Comparison of ENCODE assay signal across 2 cellular contexts in the genomic region with DNA sequence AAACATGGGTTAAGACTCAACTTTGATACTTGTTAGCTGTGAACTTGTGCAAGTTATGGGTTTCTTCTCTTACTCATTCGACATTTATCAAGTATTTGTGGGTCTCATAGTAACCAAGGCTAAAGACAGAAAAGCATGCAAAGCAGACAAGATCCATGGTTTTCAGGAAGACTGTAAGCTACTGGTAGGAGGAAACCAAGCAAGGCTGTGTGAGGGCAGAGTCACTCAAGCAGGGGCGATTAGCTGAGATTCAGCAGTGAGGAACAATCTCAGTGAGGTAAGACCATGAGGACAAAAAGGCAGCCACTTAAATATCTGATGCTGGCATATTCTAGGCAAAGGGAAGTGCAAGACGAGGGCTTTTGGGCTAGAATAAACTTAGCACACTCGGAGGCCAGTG.
TF ChIP-seq lines count a peak whose summit lies in the region.

No MANE protein-coding gene starts in this region.

TF ChIP-seq in IMR-90, 13 proteins besides CTCF, POLR2A, EP300 and RAD21:
- TF ChIP-seq RCOR1 (IDR thresholded peaks at IDR 0.05; ENCODE audit: insufficient replicate concordance, low read length) (no peak), RFX5 (IDR thresholded peaks at IDR 0.05; ENCODE audit: low read depth, low read length) (no peak), MXI1 (IDR thresholded peaks at IDR 0.05; ENCODE audit: borderline replicate concordance, low read depth, low read length) (no peak), MAZ (IDR thresholded peaks at IDR 0.05; ENCODE audit: borderline replicate concordance, low read depth, low read length) (no peak), BHLHE40 (IDR thresholded peaks at IDR 0.05; ENCODE audit: low read depth, low read length) (no peak)
- TF ChIP-seq, protein P1, sequence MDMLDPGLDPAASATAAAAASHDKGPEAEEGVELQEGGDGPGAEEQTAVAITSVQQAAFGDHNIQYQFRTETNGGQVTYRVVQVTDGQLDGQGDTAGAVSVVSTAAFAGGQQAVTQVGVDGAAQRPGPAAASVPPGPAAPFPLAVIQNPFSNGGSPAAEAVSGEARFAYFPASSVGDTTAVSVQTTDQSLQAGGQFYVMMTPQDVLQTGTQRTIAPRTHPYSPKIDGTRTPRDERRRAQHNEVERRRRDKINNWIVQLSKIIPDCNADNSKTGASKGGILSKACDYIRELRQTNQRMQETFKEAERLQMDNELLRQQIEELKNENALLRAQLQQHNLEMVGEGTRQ (IDR thresholded peaks at IDR 0.05; ENCODE audit: low read depth, low read length) = no peak

TF ChIP-seq in H1, 55 proteins besides CTCF, POLR2A, EP300 and RAD21:
- no peak for TF ChIP-seq GTF2F1 (IDR thresholded peaks at IDR 0.05; ENCODE audit: borderline replicate concordance, low read depth, low read length)
- TF ChIP-seq SIN3A (conservative IDR thresholded peaks at IDR 0.05 in 1 of 2, IDR thresholded peaks at IDR 0.05 in 1 of 2; ENCODE audit: low read depth in 1 of 2, low read length in 2 of 2) = no peak
- TF ChIP-seq, protein P2, sequence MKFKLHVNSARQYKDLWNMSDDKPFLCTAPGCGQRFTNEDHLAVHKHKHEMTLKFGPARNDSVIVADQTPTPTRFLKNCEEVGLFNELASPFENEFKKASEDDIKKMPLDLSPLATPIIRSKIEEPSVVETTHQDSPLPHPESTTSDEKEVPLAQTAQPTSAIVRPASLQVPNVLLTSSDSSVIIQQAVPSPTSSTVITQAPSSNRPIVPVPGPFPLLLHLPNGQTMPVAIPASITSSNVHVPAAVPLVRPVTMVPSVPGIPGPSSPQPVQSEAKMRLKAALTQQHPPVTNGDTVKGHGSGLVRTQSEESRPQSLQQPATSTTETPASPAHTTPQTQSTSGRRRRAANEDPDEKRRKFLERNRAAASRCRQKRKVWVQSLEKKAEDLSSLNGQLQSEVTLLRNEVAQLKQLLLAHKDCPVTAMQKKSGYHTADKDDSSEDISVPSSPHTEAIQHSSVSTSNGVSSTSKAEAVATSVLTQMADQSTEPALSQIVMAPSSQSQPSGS (IDR thresholded peaks at IDR 0.05; ENCODE audit: low read length) = no peak
- TF ChIP-seq, protein P3, sequence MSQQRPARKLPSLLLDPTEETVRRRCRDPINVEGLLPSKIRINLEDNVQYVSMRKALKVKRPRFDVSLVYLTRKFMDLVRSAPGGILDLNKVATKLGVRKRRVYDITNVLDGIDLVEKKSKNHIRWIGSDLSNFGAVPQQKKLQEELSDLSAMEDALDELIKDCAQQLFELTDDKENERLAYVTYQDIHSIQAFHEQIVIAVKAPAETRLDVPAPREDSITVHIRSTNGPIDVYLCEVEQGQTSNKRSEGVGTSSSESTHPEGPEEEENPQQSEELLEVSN (IDR thresholded peaks at IDR 0.05) = no peak
- no peak for TF ChIP-seq YY1 (IDR thresholded peaks at IDR 0.05; ENCODE audit: low read depth, low read length)
- TF ChIP-seq, protein P1 (IDR thresholded peaks at IDR 0.05; ENCODE audit: low read length) = no peak
- TF ChIP-seq NRF1 (IDR thresholded peaks at IDR 0.05; ENCODE audit: low read depth, low read length) = no peak
- TF ChIP-seq CBX5 (IDR thresholded peaks at IDR 0.05; ENCODE audit: low read depth, low read length) = no peak
- TF ChIP-seq TAF1 (IDR thresholded peaks at IDR 0.05; ENCODE audit: low read depth, low read length) = no peak
- TF ChIP-seq SAP30 (IDR thresholded peaks at IDR 0.05; ENCODE audit: insufficient read depth, insufficient replicate concordance, low read length) = no peak
- TF ChIP-seq RFX5 (IDR thresholded peaks at IDR 0.05; ENCODE audit: borderline replicate concordance, low read depth, low read length) = no peak
- TF ChIP-seq SUZ12 (IDR thresholded peaks at IDR 0.05; ENCODE audit: low read length) = no peak
- TF ChIP-seq SRF (IDR thresholded peaks at IDR 0.05; ENCODE audit: low read depth, low read length) = no peak
- no peak for TF ChIP-seq TCF12 (IDR thresholded peaks at IDR 0.05; ENCODE audit: low read depth, low read length)
TF ChIP-seq in H1: peak in this region for 0.
